In the genomic region with DNA sequence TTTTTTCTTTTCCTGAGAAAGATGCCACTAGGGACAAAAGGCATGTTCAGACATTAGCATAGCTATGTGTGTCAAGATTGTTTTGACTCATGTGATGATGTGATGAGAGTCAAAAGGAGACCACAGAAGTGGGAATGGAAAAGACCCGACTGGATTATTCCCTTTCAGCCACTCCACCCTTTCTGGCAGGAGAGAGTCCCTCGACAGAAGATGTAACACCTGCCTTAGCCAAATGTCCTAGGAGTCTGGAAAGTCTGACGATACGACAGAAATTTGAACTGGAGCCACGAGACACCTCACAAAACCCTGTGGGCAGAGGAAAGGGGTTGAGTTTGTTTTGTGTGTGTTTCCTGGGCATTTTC, we compare ENCODE assay signal across 19 cellular contexts.
A peak's percentile ranks its signal among the peaks of the same experiment; 100 is the strongest.
DNase-seq lines count a peak whose midpoint lies in the region; ATAC-seq and TF ChIP-seq lines count a peak whose summit lies in the region.
"Had no signal": no experiment of that assay in that cellular context is flagged by ENCODE, and none has a peak within 500 bp of the region (broad histone marks: within the 10 kb centered on the region; RNA-seq: fewer than 3 reads in every experiment).

No MANE protein-coding gene starts in this region.

- H3K9me3 Mint-ChIP-seq in mesothelial cell of epicardium: peaks cover 8% of the 10 kb centered on the region
- no peaks in the 10 kb centered on the region for H3K9me3 Mint-ChIP-seq in activated naive CD8-positive, alpha-beta T cell treated with anti-CD3 and anti-CD28 coated beads for 36 hours

- no peak for DNase-seq in RWPE2 (ENCODE audit: low spot score)
- no peak for DNase-seq in esophagus squamous epithelium (lab: John Stamatoyannopoulos, UW)
- DNase-seq in mesothelial cell of epicardium (ENCODE audit: low spot score in 2 of 2, unreplicated experiment in 2 of 2): no peak
- no peak for DNase-seq in NK-92 (lab: John Stamatoyannopoulos, UW; ENCODE audit: unreplicated experiment)
- no peak for DNase-seq in PC-9
- DNase-seq in HEK293T (ENCODE audit: extremely low spot score): no peak
- DNase-seq in activated naive CD8-positive, alpha-beta T cell treated with anti-CD3 and anti-CD28 coated beads for 36 hours: no peak
- DNase-seq: activated naive CD4-positive, alpha-beta T cell treated with Interleukin-2 at 50 U/mL for 16 hours; CD4-positive, alpha-beta memory T cell; NCI-H2107; NCI-H524; pancreas; SJCRH30; stimulated activated CD4-positive, alpha-beta T cell treated with anti-CD3 and anti-CD28 coated beads, Interleukin-4, amount 100 ng/mL, for 4 hours; T-helper 17 cell had no signal

- CTCF ChIA-PET in PC-9 (lab: Charles Lee): no interaction called here
- CTCF ChIA-PET in HEK293T (lab: Yijun Ruan, JAX): no interaction called here

- H3K4me2 ChIP-seq in PC-9: no peak overlapping the region

- POLR2A ChIA-PET in PC-9 (lab: Charles Lee; ENCODE audit: unreplicated experiment): no interaction called here
- POLR2A ChIA-PET in HEK293T (lab: Yijun Ruan, JAX): no interaction called here

- H3K36me3 ChIP-seq in RWPE2 (ENCODE audit: low read depth): no peaks in the 10 kb centered on the region
- no peaks in the 10 kb centered on the region for H3K36me3 ChIP-seq in esophagus squamous epithelium
- H3K36me3 ChIP-seq in stomach smooth muscle (ENCODE audit: control insufficient read depth in 2 of 2, insufficient read depth in 2 of 2, low read length in 2 of 2): no peaks in the 10 kb centered on the region
- H3K36me3 ChIP-seq in PC-9 (ENCODE audit: low read depth): no peaks in the 10 kb centered on the region
- H3K36me3 ChIP-seq: HAP-1, pancreas, SJCRH30 had no signal

- H3F3A ChIP-seq in PC-9 (ENCODE audit: insufficient read depth, low read depth): no peaks in the 10 kb centered on the region

- no TSS peak for BruUV-seq in PC-9 (replicated peaks; lab: Mats Ljungman, UMichigan)

- TF ChIP-seq CTCF in RWPE2 (IDR thresholded peaks at IDR 0.05; ENCODE audit: poor library complexity, severe bottlenecking) (no peak), esophagus squamous epithelium (IDR thresholded peaks at IDR 0.05) (no peak), mesothelial cell of epicardium (IDR thresholded peaks at IDR 0.05; ENCODE audit: unreplicated experiment) (no peak), PC-9 (conservative IDR thresholded peaks at IDR 0.05) (no peak)

- peaks cover 21% of the 10 kb centered on the region for H3K4me1 Mint-ChIP-seq in mesothelial cell of epicardium
- no peaks in the 10 kb centered on the region for H3K4me1 Mint-ChIP-seq in activated naive CD8-positive, alpha-beta T cell treated with anti-CD3 and anti-CD28 coated beads for 36 hours
- H3K4me1 Mint-ChIP-seq: CD4-positive, alpha-beta memory T cell; T-helper 17 cell had no signal

- intact Hi-C loops in esophagus squamous epithelium (cut with DNase I): no loop called here
- intact Hi-C loops in PC-9 (cut with micrococcal nuclease; ENCODE audit: unreplicated experiment): no loop called here

- no peak overlapping the region for H3K4me3 Mint-ChIP-seq in mesothelial cell of epicardium
- H3K4me3 Mint-ChIP-seq in activated naive CD8-positive, alpha-beta T cell treated with anti-CD3 and anti-CD28 coated beads for 36 hours: no peak overlapping the region
- H3K4me3 Mint-ChIP-seq: CD4-positive, alpha-beta memory T cell; T-helper 17 cell had no signal

- H3K4me3 ChIP-seq in RWPE2 (ENCODE audit: severe bottlenecking) (no peak overlapping the region), esophagus squamous epithelium (no peak overlapping the region), stomach smooth muscle (ENCODE audit: low read length in 2 of 2) (no peak overlapping the region), PC-9 (no peak overlapping the region)
- H3K4me3 ChIP-seq: HAP-1, pancreas, SJCRH30, skin epidermis had no signal

- no peaks in the 10 kb centered on the region for H3K27me3 ChIP-seq in RWPE2 (ENCODE audit: insufficient read depth, poor library complexity, severe bottlenecking)
- H3K27me3 ChIP-seq in esophagus squamous epithelium: no peaks in the 10 kb centered on the region
- H3K27me3 ChIP-seq in stomach smooth muscle (ENCODE audit: control insufficient read depth in 1 of 2, insufficient read depth in 2 of 2, low read length in 2 of 2): no peaks in the 10 kb centered on the region
- H3K27me3 ChIP-seq in PC-9 (ENCODE audit: insufficient read depth, low read depth): peaks cover 34% of the 10 kb centered on the region
- H3K27me3 ChIP-seq: pancreas, SJCRH30 had no signal

- H3K9me2 ChIP-seq in PC-9 (ENCODE audit: insufficient read depth): no peaks in the 10 kb centered on the region

- peak overlapping the region; percentile 29 for H3K27ac ChIP-seq in RWPE2 (ENCODE audit: poor library complexity, severe bottlenecking)
- peak overlapping the region in 3 of 4 donors; percentile 7 to 77 (median 69) for H3K27ac ChIP-seq in esophagus squamous epithelium
- peak overlapping the region; percentile 55 for H3K27ac ChIP-seq in stomach smooth muscle (ENCODE audit: low read length)
- H3K27ac ChIP-seq in PC-9: no peak overlapping the region
- H3K27ac ChIP-seq: pancreas, SJCRH30 had no signal

- peaks cover 1% of the 10 kb centered on the region for H3K27me3 Mint-ChIP-seq in mesothelial cell of epicardium (ENCODE audit: low read depth)
- no peaks in the 10 kb centered on the region for H3K27me3 Mint-ChIP-seq in activated naive CD8-positive, alpha-beta T cell treated with anti-CD3 and anti-CD28 coated beads for 36 hours
- H3K27me3 Mint-ChIP-seq: CD4-positive, alpha-beta memory T cell; T-helper 17 cell had no signal

- no peaks in the 10 kb centered on the region for H4K20me1 ChIP-seq in PC-9 (ENCODE audit: insufficient read depth)

- H3K4me1 ChIP-seq in RWPE2 (ENCODE audit: insufficient read depth, poor library complexity, severe bottlenecking) (peaks cover 15% of the 10 kb centered on the region), esophagus squamous epithelium (peaks cover 0 to 19% (median 0%) of the 10 kb centered on the region in 3 donors), stomach smooth muscle (ENCODE audit: control insufficient read depth, insufficient read depth, low read length) (peaks cover 12% of the 10 kb centered on the region), PC-9 (replicated peaks; ENCODE audit: insufficient read depth) (no peaks in the 10 kb centered on the region)
- H3K4me1 ChIP-seq: HAP-1, pancreas, SJCRH30 had no signal

- WGBS in esophagus squamous epithelium, 2 donors: 42 to 45% methylated on average over 5 of the region's 5 CpGs

- no peak for TF ChIP-seq POLR2A in esophagus squamous epithelium (IDR thresholded peaks at IDR 0.05)

- H3K9ac ChIP-seq in stomach smooth muscle (ENCODE audit: low read length in 2 of 2): no peak overlapping the region

- no peak overlapping the region for H2AFZ ChIP-seq in PC-9

- H3K9me3 ChIP-seq in RWPE2 (ENCODE audit: severe bottlenecking): no peaks in the 10 kb centered on the region
- no peaks in the 10 kb centered on the region for H3K9me3 ChIP-seq in esophagus squamous epithelium
- no peaks in the 10 kb centered on the region for H3K9me3 ChIP-seq in stomach smooth muscle (ENCODE audit: control insufficient read depth in 2 of 2, low read length in 2 of 2)
- H3K9me3 ChIP-seq in PC-9 (ENCODE audit: insufficient read depth, low read depth): no peaks in the 10 kb centered on the region
- H3K9me3 ChIP-seq: HAP-1, pancreas, SJCRH30 had no signal

- no peaks in the 10 kb centered on the region for H3K36me3 Mint-ChIP-seq in mesothelial cell of epicardium
- H3K36me3 Mint-ChIP-seq in activated naive CD8-positive, alpha-beta T cell treated with anti-CD3 and anti-CD28 coated beads for 36 hours: no peaks in the 10 kb centered on the region
- H3K36me3 Mint-ChIP-seq: CD4-positive, alpha-beta memory T cell had no signal

- peak overlapping the region; percentile 79 for H3K27ac Mint-ChIP-seq in mesothelial cell of epicardium
- no peak overlapping the region for H3K27ac Mint-ChIP-seq in activated naive CD8-positive, alpha-beta T cell treated with anti-CD3 and anti-CD28 coated beads for 36 hours
- H3K27ac Mint-ChIP-seq: CD4-positive, alpha-beta memory T cell; T-helper 17 cell had no signal

- peak; percentile 49 for ATAC-seq in RWPE2 (ENCODE audit: low read depth)
- ATAC-seq: HepG2, T-helper 17 cell had no signal

- no peaks in the 10 kb centered on the region for H3K79me2 ChIP-seq in PC-9 (ENCODE audit: low read depth)

TF ChIP-seq in HEK293T, 16 proteins besides CTCF, POLR2A, EP300 and RAD21:
- no peak for TF ChIP-seq TARDBP (IDR thresholded peaks at IDR 0.05)
- TF ChIP-seq BHLHE40 (IDR thresholded peaks at IDR 0.05; ENCODE audit: borderline replicate concordance): no peak
- TF ChIP-seq L3MBTL2 (conservative IDR thresholded peaks at IDR 0.05): no peak
- no peak for TF ChIP-seq ELF4 (IDR thresholded peaks at IDR 0.05)
